In the genomic region with DNA sequence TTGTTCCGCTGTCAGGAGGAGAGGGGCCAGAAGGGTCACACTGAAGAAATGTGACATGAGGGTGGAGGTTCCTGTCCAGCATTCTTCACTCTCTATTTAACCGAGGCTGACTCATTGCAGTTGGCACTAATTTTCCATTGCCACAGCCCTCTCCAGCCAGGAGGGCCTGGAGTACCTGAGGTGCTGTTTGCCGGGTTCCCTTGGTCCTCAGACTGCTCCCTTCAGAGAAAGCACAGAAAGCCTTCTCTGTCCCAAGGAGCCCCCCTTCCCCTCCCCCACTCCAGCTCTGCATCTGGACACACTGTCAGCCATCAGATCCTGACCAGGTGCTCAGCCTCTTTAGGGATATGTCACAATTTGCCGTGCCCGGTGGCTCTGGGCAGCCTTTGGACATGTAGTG, we compare ENCODE assay signal across 10 cellular contexts. TPM values are rescaled to one million over a fixed set of nuclear protein-coding genes. Genes with fewer than 3 reads are reported as not detected.
DNase-seq lines count a peak whose midpoint lies in the region; ATAC-seq, FAIRE-seq and TF ChIP-seq lines count a peak whose summit lies in the region.
"Had no signal": no experiment of that assay in that cellular context is flagged by ENCODE, and none has a peak within 500 bp of the region (broad histone marks: within the 10 kb centered on the region; RNA-seq: fewer than 3 reads in every experiment).

No MANE protein-coding gene starts in this region.

- no peak for ATAC-seq in activated naive CD4-positive, alpha-beta T cell treated with anti-CD3 and anti-CD28 coated beads, Interleukin-2, amount 50 U/mL, for 72 hours
- ATAC-seq in HG02588 (IDR thresholded peaks at IDR 0.05; ENCODE audit: unreplicated experiment): no peak

- H3K27ac Mint-ChIP-seq in neural crest cell (ENCODE audit: unreplicated experiment): no peak overlapping the region
- H3K27ac Mint-ChIP-seq in endothelial cell (ENCODE audit: unreplicated experiment): no peak overlapping the region
- H3K27ac Mint-ChIP-seq in activated naive CD4-positive, alpha-beta T cell treated with anti-CD3 and anti-CD28 coated beads, Interleukin-2, amount 50 U/mL, for 72 hours: no peak overlapping the region

- TF ChIP-seq CTCF in fibroblast of mammary gland (conservative IDR thresholded peaks at IDR 0.05; ENCODE audit: control insufficient read depth, insufficient read depth, low read depth, low read length) (no peak), neural crest cell (conservative IDR thresholded peaks at IDR 0.05) (no peak), endothelial cell (IDR thresholded peaks at IDR 0.05; ENCODE audit: unreplicated experiment) (no peak)

- H3K36me3 Mint-ChIP-seq in neural crest cell (ENCODE audit: low read depth) (peaks cover 2% of the 10 kb centered on the region), endothelial cell (ENCODE audit: low read depth, unreplicated experiment) (no peaks in the 10 kb centered on the region)
- no peaks in the 10 kb centered on the region for H3K36me3 Mint-ChIP-seq in activated naive CD4-positive, alpha-beta T cell treated with anti-CD3 and anti-CD28 coated beads, Interleukin-2, amount 50 U/mL, for 72 hours

- H3K9me3 Mint-ChIP-seq in neural crest cell: no peaks in the 10 kb centered on the region
- H3K9me3 Mint-ChIP-seq in endothelial cell (ENCODE audit: unreplicated experiment): no peaks in the 10 kb centered on the region
- H3K9me3 Mint-ChIP-seq in activated naive CD4-positive, alpha-beta T cell treated with anti-CD3 and anti-CD28 coated beads, Interleukin-2, amount 50 U/mL, for 72 hours: no peaks in the 10 kb centered on the region

- no peak overlapping the region for H3K4me3 ChIP-seq in fibroblast of mammary gland (ENCODE audit: control insufficient read depth, low read depth, low read length)

- H3K4me3 Mint-ChIP-seq in neural crest cell (peak overlapping the region; percentile 51), endothelial cell (ENCODE audit: unreplicated experiment) (no peak overlapping the region)

- peaks cover 44% of the 10 kb centered on the region for H3K4me1 Mint-ChIP-seq in neural crest cell
- peaks cover 21% of the 10 kb centered on the region for H3K4me1 Mint-ChIP-seq in endothelial cell (ENCODE audit: unreplicated experiment)

- DNase-seq in A172 (ENCODE audit: low spot score): peak; percentile 79
- DNase-seq in RCC 7860 (ENCODE audit: low spot score): peak; percentile 38
- peak; percentile 53 for DNase-seq in fibroblast of mammary gland (ENCODE audit: low read depth)
- no peak for DNase-seq in neural crest cell (ENCODE audit: low read depth, low spot score)
- DNase-seq in endothelial cell (ENCODE audit: low spot score): no peak
- DNase-seq in activated naive CD4-positive, alpha-beta T cell treated with anti-CD3 and anti-CD28 coated beads, Interleukin-2, amount 50 U/mL, for 72 hours (ENCODE audit: low spot score in 2 of 2): no peak
- no peak for DNase-seq in Ammon's horn (ENCODE audit: low spot score)
- DNase-seq: activated T-cell treated with anti-CD3 and anti-CD28 coated beads for 4 hours, DND-41 had no signal

- H3K27me3 Mint-ChIP-seq in neural crest cell (ENCODE audit: low read depth): no peaks in the 10 kb centered on the region
- H3K27me3 Mint-ChIP-seq in endothelial cell (ENCODE audit: unreplicated experiment): peaks cover 12% of the 10 kb centered on the region

- FAIRE-seq in RCC 7860 (lab: Jason Lieb, UNC): no peak

RNA-seq across cellular contexts. Expression of a gene that starts 3.1 kb away (rescaled TPM):
- not detected in 2 replicates for total RNA-seq in A172 (2014; rRNA removed; shearing (Covaris generic))
- total RNA-seq in neural crest cell: 0.57 and 0.68 TPM in 2 replicates
- total RNA-seq in endothelial cell (ENCODE audit: unreplicated experiment): not detected
- not detected for total RNA-seq in activated naive CD4-positive, alpha-beta T cell treated with anti-CD3 and anti-CD28 coated beads, Interleukin-2, amount 50 U/mL, for 72 hours

RNA-seq across cellular contexts. Expression of a gene that starts 32.5 kb away (rescaled TPM):
- total RNA-seq in A172 (2014; rRNA removed; shearing (Covaris generic)): 615 and 682 TPM in 2 replicates
- total RNA-seq in neural crest cell (80.5 and 86.3 TPM in 2 replicates), endothelial cell (ENCODE audit: unreplicated experiment) (101 TPM)
- 10 to 100 TPM; 41.9 to 61.7 TPM for total RNA-seq in activated naive CD4-positive, alpha-beta T cell treated with anti-CD3 and anti-CD28 coated beads, Interleukin-2, amount 50 U/mL, for 72 hours

Comparison
In these comparisons a context has a peak if more than half of its experiments do, and no peak if none do; other contexts are left out.
1. DNase-seq: peak in A172 (single experiment), RCC 7860 (single experiment) and fibroblast of mammary gland (single experiment); none in neural crest cell (single experiment), endothelial cell (single experiment), activated naive CD4-positive, alpha-beta T cell treated with anti-CD3 and anti-CD28 coated beads, Interleukin-2, amount 50 U/mL, for 72 hours (0 of 2) and Ammon's horn (single experiment).